ENCODE assay signal across 6 cellular contexts in the genomic region with DNA sequence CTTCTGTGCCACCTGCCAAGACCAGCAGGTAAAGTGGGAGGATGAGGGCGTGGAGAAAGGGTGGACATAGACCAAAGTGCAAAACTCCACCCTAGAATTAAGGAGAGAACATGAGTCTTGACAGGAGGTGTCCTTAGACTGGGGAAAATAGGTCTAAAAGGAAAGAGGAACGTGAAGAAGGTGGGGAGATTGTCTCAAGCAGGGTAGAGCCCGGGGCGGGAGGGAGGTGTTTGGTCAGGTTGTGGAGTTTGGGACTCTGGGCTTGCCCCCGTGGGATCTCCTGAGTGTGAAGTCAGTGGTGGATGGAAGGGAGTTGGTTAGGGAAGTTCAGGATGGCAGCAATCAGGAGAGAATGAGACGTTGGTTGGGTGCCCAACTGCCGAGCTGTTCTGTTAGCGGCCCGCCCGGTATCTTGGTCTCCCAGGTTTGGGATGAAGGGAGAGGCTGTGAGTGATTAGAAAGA. TPM values are rescaled to one million over a fixed set of nuclear protein-coding genes. Genes with fewer than 3 reads are reported as not detected.
A peak's percentile ranks its signal among the peaks of the same experiment; 100 is the strongest.
DNase-seq lines count a peak whose midpoint lies in the region; ATAC-seq and TF ChIP-seq lines count a peak whose summit lies in the region.

No MANE protein-coding gene starts in this region.

- H3K4me3 Mint-ChIP-seq in activated T-helper 17 cell treated with anti-CD3 and anti-CD28 coated beads, Interleukin-2, amount 50 U/mL, for 72 hours: peak overlapping the region; percentile 98

- H3K4me2 ChIP-seq in DOHH2 (ENCODE audit: low read length): peak overlapping the region; percentile 93
- H3K4me2 ChIP-seq in mesendoderm (ENCODE audit: low read length): peak overlapping the region; percentile 81

- no peak overlapping the region for H2BK5ac ChIP-seq in mesendoderm (ENCODE audit: low read length)

- peak overlapping the region; percentile 95 for H3K4me3 ChIP-seq in DOHH2 (ENCODE audit: low read length)
- peak overlapping the region; percentile 24 for H3K4me3 ChIP-seq in mesendoderm (ENCODE audit: low read length)

- H3K18ac ChIP-seq in mesendoderm (ENCODE audit: low read length): peak overlapping the region; percentile 15

- H3K27me3 ChIP-seq in DOHH2 (ENCODE audit: control insufficient read depth, low read length): no peaks in the 10 kb centered on the region
- H3K27me3 ChIP-seq in mesendoderm (ENCODE audit: insufficient read depth, low read length, poor library complexity): peaks cover 8% of the 10 kb centered on the region

- peak overlapping the region; percentile 75 for H3K9ac ChIP-seq in mesendoderm (ENCODE audit: low read length)

- H4K8ac ChIP-seq in mesendoderm (ENCODE audit: low read depth, low read length): peak overlapping the region; percentile 84

- no CpG with 5 or more reads among the region's 10 CpGs for WGBS in mesendoderm (ENCODE audit: extremely low coverage, insufficient coverage, low lambda C conversion rate)

- DNase-seq in mesendoderm (peak; percentile 30), NOMO-1 treated with DMSO at 0.1 percent for 48 hours (lab: John Stamatoyannopoulos, UW; ENCODE audit: unreplicated experiment) (no peak), SK-N-DZ (ENCODE audit: low spot score) (no peak)

- H3K36me3 ChIP-seq in DOHH2 (ENCODE audit: control insufficient read depth, low read length): peaks cover 65% of the 10 kb centered on the region
- H3K36me3 ChIP-seq in mesendoderm (ENCODE audit: control insufficient read depth, insufficient read depth, low read length): no peaks in the 10 kb centered on the region

- H3K56ac ChIP-seq in mesendoderm (ENCODE audit: low read length): peak overlapping the region; percentile 81

- no peak for ATAC-seq in activated T-helper 17 cell treated with anti-CD3 and anti-CD28 coated beads, Interleukin-2, amount 50 U/mL, for 72 hours (replicated peaks)
- no peak for ATAC-seq in HG03521 (IDR thresholded peaks at IDR 0.05; ENCODE audit: unreplicated experiment)

- H3K27me3 Mint-ChIP-seq in activated T-helper 17 cell treated with anti-CD3 and anti-CD28 coated beads, Interleukin-2, amount 50 U/mL, for 72 hours: no peaks in the 10 kb centered on the region

- TF ChIP-seq CTCF in DOHH2 (IDR thresholded peaks at IDR 0.05; ENCODE audit: low read depth, low read length, poor library complexity, severe bottlenecking): no peak

- no peaks in the 10 kb centered on the region for H3K9me3 ChIP-seq in DOHH2 (ENCODE audit: control insufficient read depth, insufficient read depth, low read length)

- no peaks in the 10 kb centered on the region for H3K9me3 Mint-ChIP-seq in activated T-helper 17 cell treated with anti-CD3 and anti-CD28 coated beads, Interleukin-2, amount 50 U/mL, for 72 hours

- H3K36me3 Mint-ChIP-seq in activated T-helper 17 cell treated with anti-CD3 and anti-CD28 coated beads, Interleukin-2, amount 50 U/mL, for 72 hours (ENCODE audit: low read depth): peaks cover 79% of the 10 kb centered on the region

- H3K4ac ChIP-seq in mesendoderm (ENCODE audit: low read depth, low read length): no peak overlapping the region

- no peaks in the 10 kb centered on the region for H3K79me1 ChIP-seq in mesendoderm (ENCODE audit: low read length)

- no peak overlapping the region for H3K23ac ChIP-seq in mesendoderm (ENCODE audit: low read length)

- H3K27ac ChIP-seq in DOHH2 (ENCODE audit: low read depth, low read length) (peak overlapping the region; percentile 97), mesendoderm (ENCODE audit: low read depth, low read length) (no peak overlapping the region)

- H3K4me1 Mint-ChIP-seq in activated T-helper 17 cell treated with anti-CD3 and anti-CD28 coated beads, Interleukin-2, amount 50 U/mL, for 72 hours: peaks cover 46% of the 10 kb centered on the region

- H3K79me2 ChIP-seq in DOHH2 (ENCODE audit: control insufficient read depth, low read length): peaks cover 63% of the 10 kb centered on the region
- peaks cover 3% of the 10 kb centered on the region for H3K79me2 ChIP-seq in mesendoderm (ENCODE audit: control insufficient read depth, insufficient read depth, low read length)

- peaks cover 29% of the 10 kb centered on the region for H3F3A ChIP-seq in DOHH2 (ENCODE audit: control insufficient read depth, insufficient read depth)

- no peak overlapping the region for H2BK120ac ChIP-seq in mesendoderm (ENCODE audit: low read depth, low read length)

- H3K9me2 ChIP-seq in DOHH2 (replicated peaks; ENCODE audit: control insufficient read depth, low read length): no peaks in the 10 kb centered on the region

- H4K20me1 ChIP-seq in DOHH2 (ENCODE audit: control insufficient read depth, insufficient read depth, low read depth, low read length): no peaks in the 10 kb centered on the region

- H3K4me1 ChIP-seq in DOHH2 (ENCODE audit: control insufficient read depth, low read length) (peaks cover 49% of the 10 kb centered on the region), mesendoderm (ENCODE audit: control insufficient read depth, low read depth, low read length) (peaks cover 3% of the 10 kb centered on the region)

- no peak overlapping the region for H4K5ac ChIP-seq in mesendoderm (ENCODE audit: low read length)

- peak overlapping the region; percentile 99 for H3K27ac Mint-ChIP-seq in activated T-helper 17 cell treated with anti-CD3 and anti-CD28 coated beads, Interleukin-2, amount 50 U/mL, for 72 hours

- no peak overlapping the region for H2AK5ac ChIP-seq in mesendoderm (ENCODE audit: low read length)

- no peak overlapping the region for H2BK15ac ChIP-seq in mesendoderm (replicated peaks; ENCODE audit: low read depth)

RNA-seq across cellular contexts. Expression of a gene that starts 0.4 kb away (rescaled TPM):
- 100 to 1,000 TPM; 282 to 502 TPM for total RNA-seq in activated T-helper 17 cell treated with anti-CD3 and anti-CD28 coated beads, Interleukin-2, amount 50 U/mL, for 72 hours
- polyA plus RNA-seq in mesendoderm (2013, experiment 1 of 2): 8.6 TPM
- polyA plus RNA-seq in mesendoderm (2013, experiment 2 of 2): 9.8 TPM
- 7.2 and 8.9 TPM in 2 replicates for polyA plus RNA-seq in SK-N-DZ (2014; cell fraction: cytosol; rRNA removed)
- polyA plus RNA-seq in SK-N-DZ (2014; cell fraction: nucleus; rRNA removed): 7.7 and 16.0 TPM in 2 replicates

RNA-seq across cellular contexts. Expression of a gene that starts 3.7 kb away (rescaled TPM):
- 10 to 100 TPM; 23.4 to 35.6 TPM for total RNA-seq in activated T-helper 17 cell treated with anti-CD3 and anti-CD28 coated beads, Interleukin-2, amount 50 U/mL, for 72 hours
- polyA plus RNA-seq in mesendoderm (2013, experiment 1 of 2): 54.0 TPM
- 55.1 TPM for polyA plus RNA-seq in mesendoderm (2013, experiment 2 of 2)
- 43.3 and 45.0 TPM in 2 replicates for polyA plus RNA-seq in SK-N-DZ (2014; cell fraction: cytosol; rRNA removed)
- polyA plus RNA-seq in SK-N-DZ (2014; cell fraction: nucleus; rRNA removed): 18.5 and 24.1 TPM in 2 replicates

RNA-seq across cellular contexts. Expression of a gene that starts 34.5 kb away (rescaled TPM):
- total RNA-seq in activated T-helper 17 cell treated with anti-CD3 and anti-CD28 coated beads, Interleukin-2, amount 50 U/mL, for 72 hours: 1 to 10 TPM in 1 of 2 donors, under 1 TPM in 1; 0.30 to 2.5 TPM
- 24.6 TPM for polyA plus RNA-seq in mesendoderm (2013, experiment 1 of 2)
- polyA plus RNA-seq in mesendoderm (2013, experiment 2 of 2): 23.0 TPM
- 71.4 and 76.3 TPM in 2 replicates for polyA plus RNA-seq in SK-N-DZ (2014; cell fraction: cytosol; rRNA removed)
- polyA plus RNA-seq in SK-N-DZ (2014; cell fraction: nucleus; rRNA removed): 111 and 118 TPM in 2 replicates

RNA-seq across cellular contexts. Expression of a gene that starts 35.3 kb away (rescaled TPM):
- total RNA-seq in activated T-helper 17 cell treated with anti-CD3 and anti-CD28 coated beads, Interleukin-2, amount 50 U/mL, for 72 hours: 100 to 1,000 TPM; 101 to 104 TPM
- 49.3 TPM for polyA plus RNA-seq in mesendoderm (2013, experiment 1 of 2)
- polyA plus RNA-seq in mesendoderm (2013, experiment 2 of 2): 50.6 TPM
- 80.8 and 89.1 TPM in 2 replicates for polyA plus RNA-seq in SK-N-DZ (2014; cell fraction: cytosol; rRNA removed)
- polyA plus RNA-seq in SK-N-DZ (2014; cell fraction: nucleus; rRNA removed): 86.2 and 97.4 TPM in 2 replicates

RNA-seq across cellular contexts. Expression of a gene that starts 42.5 kb away (rescaled TPM):
- 10 to 100 TPM; 34.2 to 50.8 TPM for total RNA-seq in activated T-helper 17 cell treated with anti-CD3 and anti-CD28 coated beads, Interleukin-2, amount 50 U/mL, for 72 hours
- polyA plus RNA-seq in mesendoderm (2013, experiment 1 of 2): 44.4 TPM
- 44.6 TPM for polyA plus RNA-seq in mesendoderm (2013, experiment 2 of 2)
- 37.1 and 42.8 TPM in 2 replicates for polyA plus RNA-seq in SK-N-DZ (2014; cell fraction: cytosol; rRNA removed)
- polyA plus RNA-seq in SK-N-DZ (2014; cell fraction: nucleus; rRNA removed): 22.1 and 33.4 TPM in 2 replicates
